Comparison of ENCODE assay signal across 8 cellular contexts in the genomic region with DNA sequence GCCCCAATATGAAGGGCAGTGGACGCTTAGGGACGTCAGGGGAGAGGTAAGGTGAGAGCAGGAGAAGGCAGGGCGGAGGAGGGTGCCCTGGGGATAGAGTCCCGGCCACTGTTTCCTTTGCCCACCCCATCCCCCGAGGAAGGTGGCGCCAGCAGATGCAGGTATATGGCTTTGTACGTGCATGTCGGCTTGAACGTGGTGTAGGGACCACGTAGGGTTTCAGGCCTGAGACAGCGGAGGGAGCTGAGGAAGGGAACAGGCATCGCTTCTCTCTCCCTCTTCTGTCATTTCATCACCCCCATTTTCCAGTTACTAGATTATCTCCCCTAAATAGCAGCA.
DNase-seq lines count a peak whose midpoint lies in the region; ATAC-seq and TF ChIP-seq lines count a peak whose summit lies in the region.

No MANE protein-coding gene starts in this region.

- H3K27ac ChIP-seq in RWPE2 (ENCODE audit: poor library complexity, severe bottlenecking) = peak overlapping the region; percentile 39

- no peaks in the 10 kb centered on the region for H3K9me3 ChIP-seq in RWPE2 (ENCODE audit: severe bottlenecking)

- peaks cover 22% of the 10 kb centered on the region for H3K4me1 ChIP-seq in RWPE2 (ENCODE audit: insufficient read depth, poor library complexity, severe bottlenecking)

- H3K27me3 ChIP-seq in RWPE2 (ENCODE audit: insufficient read depth, poor library complexity, severe bottlenecking) = no peaks in the 10 kb centered on the region

- TF ChIP-seq CTCF in RWPE2 (IDR thresholded peaks at IDR 0.05; ENCODE audit: poor library complexity, severe bottlenecking) (no peak), glutamatergic neuron (IDR thresholded peaks at IDR 0.05; ENCODE audit: partially characterized antibody, unreplicated experiment) (no peak)

- H3K4me3 ChIP-seq in RWPE2 (ENCODE audit: severe bottlenecking) = peak overlapping the region; percentile 23

- no peaks in the 10 kb centered on the region for H3K36me3 Mint-ChIP-seq in glutamatergic neuron (ENCODE audit: unreplicated experiment)
- no peaks in the 10 kb centered on the region for H3K36me3 Mint-ChIP-seq in stimulated activated effector memory CD8-positive, alpha-beta T cell treated with anti-CD3 and anti-CD28 coated beads, Interleukin-12 subunit alpha, Interleukin-12 subunit beta, amount 100 ng/mL, for 72 hours

- no peaks in the 10 kb centered on the region for H3K27me3 Mint-ChIP-seq in glutamatergic neuron (ENCODE audit: unreplicated experiment)

- peak overlapping the region; percentile 31 for H3K27ac Mint-ChIP-seq in glutamatergic neuron (ENCODE audit: unreplicated experiment)
- H3K27ac Mint-ChIP-seq in stimulated activated effector memory CD8-positive, alpha-beta T cell treated with anti-CD3 and anti-CD28 coated beads, Interleukin-12 subunit alpha, Interleukin-12 subunit beta, amount 100 ng/mL, for 72 hours = peak overlapping the region; percentile 97

- ATAC-seq in GM18520 (IDR thresholded peaks at IDR 0.05; ENCODE audit: unreplicated experiment) (peak; percentile 19), HG02588 (IDR thresholded peaks at IDR 0.05; ENCODE audit: unreplicated experiment) (peak; percentile 35), RWPE2 (ENCODE audit: low read depth) (peak; percentile 10)
- peak; percentile 42 for ATAC-seq in stimulated activated effector memory CD8-positive, alpha-beta T cell treated with anti-CD3 and anti-CD28 coated beads, Interleukin-12 subunit alpha, Interleukin-12 subunit beta, amount 100 ng/mL, for 72 hours

- H3K36me3 ChIP-seq in RWPE2 (ENCODE audit: low read depth) = no peaks in the 10 kb centered on the region

- DNase-seq in RWPE2 (ENCODE audit: low spot score) (no peak), glutamatergic neuron (no peak), NAMALWA (ENCODE audit: low spot score) (no peak), HPDE6-E6E7 (ENCODE audit: extremely low spot score) (no peak)
- DNase-seq in stimulated activated effector memory CD8-positive, alpha-beta T cell treated with anti-CD3 and anti-CD28 coated beads, Interleukin-12 subunit alpha, Interleukin-12 subunit beta, amount 100 ng/mL, for 72 hours (ENCODE audit: low spot score in 2 of 2) = peak in 1 of 2 donors; percentile 47
- no peak for DNase-seq in effector CD4-positive, alpha-beta T cell

- H3K9me3 Mint-ChIP-seq in glutamatergic neuron (ENCODE audit: unreplicated experiment) = peaks cover 5% of the 10 kb centered on the region
- H3K9me3 Mint-ChIP-seq in stimulated activated effector memory CD8-positive, alpha-beta T cell treated with anti-CD3 and anti-CD28 coated beads, Interleukin-12 subunit alpha, Interleukin-12 subunit beta, amount 100 ng/mL, for 72 hours = peaks cover 3% of the 10 kb centered on the region

- peaks cover 6% of the 10 kb centered on the region for H3K4me1 Mint-ChIP-seq in glutamatergic neuron (ENCODE audit: low read depth, unreplicated experiment)
- peaks cover 26% of the 10 kb centered on the region for H3K4me1 Mint-ChIP-seq in stimulated activated effector memory CD8-positive, alpha-beta T cell treated with anti-CD3 and anti-CD28 coated beads, Interleukin-12 subunit alpha, Interleukin-12 subunit beta, amount 100 ng/mL, for 72 hours

- peak overlapping the region; percentile 62 for H3K4me3 Mint-ChIP-seq in glutamatergic neuron (ENCODE audit: unreplicated experiment)
- peak overlapping the region; percentile 87 for H3K4me3 Mint-ChIP-seq in stimulated activated effector memory CD8-positive, alpha-beta T cell treated with anti-CD3 and anti-CD28 coated beads, Interleukin-12 subunit alpha, Interleukin-12 subunit beta, amount 100 ng/mL, for 72 hours
